Comparison of ENCODE assay signal across 26 cellular contexts in the genomic region with DNA sequence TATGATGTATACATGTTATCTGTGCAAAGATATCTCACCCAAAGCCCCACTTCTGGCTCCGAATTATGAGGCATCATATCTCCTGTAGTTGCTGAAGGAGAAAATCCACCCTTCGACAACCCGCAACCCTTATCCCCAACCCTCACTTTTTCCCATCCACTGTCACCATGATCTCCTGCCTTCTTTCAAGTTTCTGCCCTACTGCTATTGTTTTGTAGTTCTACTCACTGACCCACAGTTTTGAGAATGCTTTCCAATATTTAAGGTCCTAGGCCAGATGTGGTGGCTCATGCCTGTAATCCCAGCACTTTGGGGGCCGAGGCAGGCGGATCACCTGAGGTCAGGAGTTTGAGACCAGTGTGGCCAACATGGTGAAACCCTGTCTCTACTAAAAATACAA. TPM values are rescaled to one million over a fixed set of nuclear protein-coding genes. Genes with fewer than 3 reads are reported as not detected.
"Had no signal": no experiment of that assay in that cellular context is flagged by ENCODE, and none has a peak within 500 bp of the region (broad histone marks: within the 10 kb centered on the region; RNA-seq: fewer than 3 reads in every experiment).

No MANE protein-coding gene starts in this region.

- H3K9me3 ChIP-seq: esophagus squamous epithelium, gastrocnemius medialis, heart right ventricle, lower lobe of right lung had no signal

- ATAC-seq: gastrocnemius medialis, heart right ventricle, left colon, left lobe of liver, left ventricle myocardium superior, lower lobe of right lung had no signal

- H3K27me3 ChIP-seq: esophagus squamous epithelium, gastrocnemius medialis, heart right ventricle had no signal

- H3K4me3 ChIP-seq: coronary artery, dorsolateral prefrontal cortex, esophagus squamous epithelium, gastrocnemius medialis, heart right ventricle, lower lobe of right lung had no signal

- H3K4me1 ChIP-seq: esophagus squamous epithelium, gastrocnemius medialis, heart right ventricle, lower lobe of right lung had no signal

- DNase-seq: cerebellar nuclear complex; dermis blood vessel endothelial cell; dorsolateral prefrontal cortex; effector CD4-positive, alpha-beta T cell; effector memory CD4-positive, alpha-beta T cell; esophagus squamous epithelium; foreskin fibroblast; foreskin melanocyte; gastrocnemius medialis; glutamatergic neuron; head of caudate nucleus; heart right ventricle; hippocampal formation; islet precursor cell; kidney; kidney glomerular epithelial cell; left colon; left ventricle myocardium superior; lower lobe of right lung; mesendoderm; midbrain had no signal

- H3K27ac ChIP-seq: coronary artery, dorsolateral prefrontal cortex, esophagus squamous epithelium, gastrocnemius medialis, heart right ventricle, lower lobe of right lung had no signal

- H3K36me3 ChIP-seq: esophagus squamous epithelium, gastrocnemius medialis, heart right ventricle, lower lobe of right lung had no signal

RNA-seq across cellular contexts. Expression of a gene that starts 22.2 kb away (rescaled TPM):
- total RNA-seq: dorsolateral prefrontal cortex, endothelial cell of umbilical vein, gastrocnemius medialis, glomerular endothelial cell, heart right ventricle, left ventricle myocardium superior, lung microvascular endothelial cell had no signal
